Comparison of ENCODE assay signal across 1 cellular context in genomic region chr6:157961116-157961515, GRCh38.
TF ChIP-seq lines count a peak whose summit lies in the region.

No MANE protein-coding gene starts in this region.

TF ChIP-seq in GM23338, 12 proteins besides CTCF, POLR2A, EP300 and RAD21:
- TF ChIP-seq ZNF462 (CRISPR knock-in tag; IDR thresholded peaks at IDR 0.05) (no peak), JUNB (IDR thresholded peaks at IDR 0.05; ENCODE audit: unreplicated experiment) (no peak), POLR2AphosphoS5 (IDR thresholded peaks at IDR 0.05; ENCODE audit: low read depth) (no peak), ZNF331 (CRISPR knock-in tag; IDR thresholded peaks at IDR 0.05; ENCODE audit: low read depth) (no peak), ZNF114 (CRISPR knock-in tag; IDR thresholded peaks at IDR 0.05) (no peak), EZH2 (IDR thresholded peaks at IDR 0.05; ENCODE audit: low read depth, unreplicated experiment) (no peak), NANOG (IDR thresholded peaks at IDR 0.05; ENCODE audit: borderline replicate concordance) (no peak), EZH2phosphoT487 (IDR thresholded peaks at IDR 0.05; ENCODE audit: unreplicated experiment) (no peak), STAT1 (IDR thresholded peaks at IDR 0.05; ENCODE audit: unreplicated experiment) (no peak), ETS1 (IDR thresholded peaks at IDR 0.05) (no peak), REST (IDR thresholded peaks at IDR 0.05; ENCODE audit: unreplicated experiment) (no peak), CREB1 (CRISPR knock-in tag; IDR thresholded peaks at IDR 0.05; ENCODE audit: low read depth) (no peak)
